In the genomic region with DNA sequence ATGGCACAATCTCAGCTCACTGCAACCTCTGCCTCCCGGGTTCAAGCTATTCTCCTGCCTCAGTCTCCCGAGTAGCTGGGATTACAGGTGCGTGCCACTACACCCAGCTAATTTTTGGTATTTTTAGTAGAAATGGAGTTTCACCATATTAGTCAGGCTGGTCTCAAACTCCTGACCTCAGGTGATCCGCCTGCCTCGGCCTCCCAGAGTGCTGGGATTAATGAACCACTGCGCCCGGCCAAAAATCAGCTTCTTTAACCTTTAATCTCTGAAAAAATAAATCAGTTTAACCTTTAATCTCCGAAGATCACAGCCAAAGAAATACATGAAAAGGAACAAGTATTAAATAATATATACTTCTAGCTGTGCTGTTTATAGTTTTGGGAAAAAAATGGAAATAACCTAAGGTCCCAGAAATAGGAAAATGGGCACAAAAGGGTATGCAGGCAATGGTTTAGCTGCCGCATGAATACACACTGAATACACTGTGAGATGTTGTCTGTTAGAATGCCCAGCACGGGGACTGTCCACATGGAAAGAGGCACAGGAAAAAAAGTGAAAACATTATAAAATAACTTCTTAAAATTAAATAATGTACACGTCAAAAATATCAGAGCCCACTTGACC, we compare ENCODE assay signal across 11 cellular contexts. TPM values are rescaled to one million over a fixed set of nuclear protein-coding genes. Genes with fewer than 3 reads are reported as not detected.
DNase-seq lines count a peak whose midpoint lies in the region; ATAC-seq, FAIRE-seq and TF ChIP-seq lines count a peak whose summit lies in the region.
"Had no signal": no experiment of that assay in that cellular context is flagged by ENCODE, and none has a peak within 500 bp of the region (broad histone marks: within the 10 kb centered on the region; RNA-seq: fewer than 3 reads in every experiment).

No MANE protein-coding gene starts in this region.

- H3K9me3 Mint-ChIP-seq in CD4-positive, CD25-positive, alpha-beta regulatory T cell = no peaks in the 10 kb centered on the region
- no peaks in the 10 kb centered on the region for H3K9me3 Mint-ChIP-seq in natural killer cell treated with Interleukin-12 subunit alpha and Interleukin-12 subunit beta and Interleukin-15 and Interleukin-18, amount 100 ng/mL, for 72 hours

- peak overlapping the region; percentile 64; the same call in 1 of the 2 replicates for H2BK20ac ChIP-seq in IMR-90 (ENCODE audit: low read depth, low read length)

- POLR2A ChIA-PET in IMR-90 (lab: Charles Lee; ENCODE audit: unreplicated experiment) = interaction anchor here (1.1 kb wide), 1 partner anchor 23 kb away, joined by 3 read pairs; no protein-coding TSS in a partner anchor
- POLR2A ChIA-PET in K562 (lab: Yijun Ruan, JAX) = interaction anchor here (0.6 to 7.2 kb wide), 31 partner anchors 9 to 302 kb away, joined by 3 to 95 read pairs (median 6); partner anchors contain the start of genes RIPK1, SERPINB1 and SERPINB9
- POLR2A ChIA-PET in HEK293T (lab: Yijun Ruan, JAX) = interaction anchor here (0.7 to 1.4 kb wide), 5 partner anchors 23 to 62 kb away, joined by 3 to 5 read pairs (median 4); no protein-coding TSS in a partner anchor

- TF ChIP-seq EP300 in K562 (IDR thresholded peaks at IDR 0.05; ENCODE audit: low read length) = no peak

- CTCF ChIA-PET in IMR-90 (lab: Yijun Ruan, JAX) (interaction anchor here (0.6 to 2.1 kb wide), 11 partner anchors 9 to 72 kb away, joined by 3 to 9 read pairs (median 5); no protein-coding TSS in a partner anchor), K562 (lab: Yijun Ruan, JAX; ENCODE audit: low intra/inter-chr PET ratio) (interaction anchor here (0.5 to 1.4 kb wide), 4 partner anchors 45 to 210 kb away, joined by 3 to 5 read pairs (median 4); no protein-coding TSS in a partner anchor), HEK293T (lab: Yijun Ruan, JAX) (interaction anchor here (0.7 to 1.4 kb wide), 8 partner anchors 18 to 252 kb away, joined by 3 to 7 read pairs (median 4); no protein-coding TSS in a partner anchor)

- TF ChIP-seq RAD21 in IMR-90 (IDR thresholded peaks at IDR 0.05; ENCODE audit: low read length) = no peak
- no peak for TF ChIP-seq RAD21 in K562 (CRISPR knock-in tag; conservative IDR thresholded peaks at IDR 0.05 in 1 of 2, IDR thresholded peaks at IDR 0.05 in 1 of 2)

- peaks cover 29% of the 10 kb centered on the region for H3K36me3 Mint-ChIP-seq in CD4-positive, CD25-positive, alpha-beta regulatory T cell
- H3K36me3 Mint-ChIP-seq in natural killer cell treated with Interleukin-12 subunit alpha and Interleukin-12 subunit beta and Interleukin-15 and Interleukin-18, amount 100 ng/mL, for 72 hours = peaks cover 2% of the 10 kb centered on the region

- no peak for FAIRE-seq in K562 (lab: Jason Lieb, UNC)
- FAIRE-seq: endometrium had no signal

- TF ChIP-seq POLR2A in IMR-90 (IDR thresholded peaks at IDR 0.05; ENCODE audit: low read depth, low read length) (no peak), K562 (conservative IDR thresholded peaks at IDR 0.05) (no peak)

- H3K27me3 ChIP-seq in CD4-positive, CD25-positive, alpha-beta regulatory T cell (ENCODE audit: control insufficient read depth, insufficient read depth, low read length) = no peaks in the 10 kb centered on the region
- H3K27me3 ChIP-seq in IMR-90 (ENCODE audit: control insufficient read depth, insufficient read depth, low read length) = no peaks in the 10 kb centered on the region
- no peaks in the 10 kb centered on the region for H3K27me3 ChIP-seq in K562 (ENCODE audit: control insufficient read depth in 2 of 2, insufficient read depth in 2 of 2, low read length in 2 of 2)

- peak overlapping the region; percentile 24 for H2BK120ac ChIP-seq in IMR-90 (ENCODE audit: low read depth, low read length)

- H3K4me1 Mint-ChIP-seq in CD4-positive, CD25-positive, alpha-beta regulatory T cell = peaks cover 10 to 42% (median 24%) of the 10 kb centered on the region in 4 donors
- peaks cover 26 to 33% of the 10 kb centered on the region in 2 donors for H3K4me1 Mint-ChIP-seq in natural killer cell treated with Interleukin-12 subunit alpha and Interleukin-12 subunit beta and Interleukin-15 and Interleukin-18, amount 100 ng/mL, for 72 hours (ENCODE audit: low read depth in 2 of 2)

- no CpG with 5 or more reads among the region's 11 CpGs for WGBS in IMR-90 (ENCODE audit: extremely low coverage in 2 of 2, insufficient read length in 1 of 2), 2 experiments
- WGBS in K562 (ENCODE audit: insufficient coverage, low coverage, missing lambda C conversion rate) = 19% methylated on average over 11 of the region's 11 CpGs

- dilution Hi-C loops in IMR-90 (cut with HindIII; ENCODE audit: low sequenced_read_pairs, unreplicated experiment) = no loop called here

- no peaks in the 10 kb centered on the region for H3K27me3 Mint-ChIP-seq in CD4-positive, CD25-positive, alpha-beta regulatory T cell
- peaks cover 0 to 2% of the 10 kb centered on the region in 2 donors for H3K27me3 Mint-ChIP-seq in natural killer cell treated with Interleukin-12 subunit alpha and Interleukin-12 subunit beta and Interleukin-15 and Interleukin-18, amount 100 ng/mL, for 72 hours

- H3K56ac ChIP-seq in IMR-90 (ENCODE audit: extremely low read depth, insufficient read depth, low read length) = no peak overlapping the region

- H4K5ac ChIP-seq in IMR-90 (ENCODE audit: low read depth, low read length) = no peak overlapping the region

- 0 out of 2 replicates have a peak overlapping the region, but pooled peaks have one; percentile 45 for H4K91ac ChIP-seq in IMR-90 (ENCODE audit: insufficient read depth, low read depth, low read length)

- no peak for DNase-seq in CD4-positive, CD25-positive, alpha-beta regulatory T cell
- DNase-seq in IMR-90 (no peak), K562 (ENCODE audit: extremely low read depth in 1 of 4, low spot score in 3 of 4) (no peak), HEK293T (ENCODE audit: extremely low spot score) (no peak), ecto neural progenitor cell (ENCODE audit: low spot score) (no peak), NCI-H187 (lab: John Stamatoyannopoulos, UW) (no peak)
- DNase-seq in natural killer cell treated with Interleukin-12 subunit alpha and Interleukin-12 subunit beta and Interleukin-15 and Interleukin-18, amount 100 ng/mL, for 72 hours (ENCODE audit: low spot score) = no peak
- DNase-seq: NCI-H2081, WERI-Rb-1 had no signal

- no peak for TF ChIP-seq CTCF in IMR-90 (conservative IDR thresholded peaks at IDR 0.05; ENCODE audit: low read depth, low read length)
- no peak for TF ChIP-seq CTCF in K562 (IDR thresholded peaks at IDR 0.05 in 2 of 3, conservative IDR thresholded peaks at IDR 0.05 in 1 of 3; ENCODE audit: insufficient read depth in 2 of 3, low read depth in 1 of 3, low read length in 3 of 3)

- peak overlapping the region in 1 of 3 donors; percentile 84 for H3K27ac Mint-ChIP-seq in CD4-positive, CD25-positive, alpha-beta regulatory T cell
- no peak overlapping the region for H3K27ac Mint-ChIP-seq in natural killer cell treated with Interleukin-12 subunit alpha and Interleukin-12 subunit beta and Interleukin-15 and Interleukin-18, amount 100 ng/mL, for 72 hours

- H2AK9ac ChIP-seq in IMR-90 (replicated peaks; ENCODE audit: low read depth, low read length, poor library complexity) = no peak overlapping the region

- H2AK5ac ChIP-seq in IMR-90 (ENCODE audit: low read depth, low read length) = peak overlapping the region; percentile 79; the same call in 1 of the 2 replicates

- no peak overlapping the region for H2AFZ ChIP-seq in IMR-90 (replicated peaks; ENCODE audit: low read length, poor library complexity)
- H2AFZ ChIP-seq in K562 (ENCODE audit: low read depth, low read length) = no peak overlapping the region

- no peak overlapping the region for H2BK15ac ChIP-seq in IMR-90 (ENCODE audit: low read depth, low read length)

- BruUV-seq in IMR-90 (replicated peaks; lab: Mats Ljungman, UMichigan) = no TSS peak
- BruUV-seq in K562 (replicated peaks; lab: Mats Ljungman, UMichigan) = no TSS peak

- no peaks in the 10 kb centered on the region for H4K20me1 ChIP-seq in IMR-90 (ENCODE audit: insufficient read depth, low read length)
- H4K20me1 ChIP-seq in K562 (replicated peaks; ENCODE audit: control insufficient read depth, insufficient read depth, low read length) = no peaks in the 10 kb centered on the region

- H3K23ac ChIP-seq in IMR-90 (ENCODE audit: low read depth, low read length) = no peak overlapping the region; the same call in 1 of the 2 replicates

- H3K4me3 ChIP-seq in CD4-positive, CD25-positive, alpha-beta regulatory T cell (ENCODE audit: low read depth, low read length) = no peak overlapping the region
- no peak overlapping the region for H3K4me3 ChIP-seq in IMR-90 (ENCODE audit: insufficient read depth, low read depth, low read length)
- peak overlapping the region; percentile 86 for H3K4me3 ChIP-seq in K562

- no peak overlapping the region for H3K27ac ChIP-seq in CD4-positive, CD25-positive, alpha-beta regulatory T cell (ENCODE audit: insufficient read depth, low read length, poor library complexity, severe bottlenecking)
- H3K27ac ChIP-seq in IMR-90 (ENCODE audit: insufficient read depth, low read length) = no peak overlapping the region
- H3K27ac ChIP-seq in K562 (ENCODE audit: extremely low read depth, low read depth, low read length) = peak overlapping the region; percentile 69
- H3K27ac ChIP-seq: WERI-Rb-1 had no signal

- ATAC-seq in CD4-positive, CD25-positive, alpha-beta regulatory T cell (ENCODE audit: low read depth in 2 of 2) = no peak
- no peak for ATAC-seq in IMR-90 (ENCODE audit: low read depth)
- no peak for ATAC-seq in K562
- no peak for ATAC-seq in natural killer cell treated with Interleukin-12 subunit alpha and Interleukin-12 subunit beta and Interleukin-15 and Interleukin-18, amount 100 ng/mL, for 72 hours
- ATAC-seq in GM19467 (IDR thresholded peaks at IDR 0.05; ENCODE audit: unreplicated experiment) = no peak

- intact Hi-C loops in IMR-90 (cut with micrococcal nuclease) (no loop called here), K562 (cut with micrococcal nuclease) (loop anchor here (2.0 kb wide), 1 partner anchor 22 kb away; no protein-coding TSS in a partner anchor)

- H3K36me3 ChIP-seq in CD4-positive, CD25-positive, alpha-beta regulatory T cell (ENCODE audit: control insufficient read depth, insufficient read depth, low read length) = peaks cover 8% of the 10 kb centered on the region
- H3K36me3 ChIP-seq in IMR-90 (ENCODE audit: control insufficient read depth, insufficient read depth, low read length) = peaks cover 12% of the 10 kb centered on the region; the same call in 1 of the 2 replicates
- peaks cover 41% of the 10 kb centered on the region for H3K36me3 ChIP-seq in K562 (ENCODE audit: control insufficient read depth, insufficient read depth, low read length)

- H3K4ac ChIP-seq in IMR-90 (ENCODE audit: low read depth, low read length) = peak overlapping the region; percentile 39; the same call in 1 of the 2 replicates

- peaks cover 24% of the 10 kb centered on the region for H3K4me1 ChIP-seq in CD4-positive, CD25-positive, alpha-beta regulatory T cell (ENCODE audit: control insufficient read depth, insufficient read depth, low read length, poor library complexity, severe bottlenecking)
- peaks cover 5% of the 10 kb centered on the region for H3K4me1 ChIP-seq in IMR-90 (ENCODE audit: control insufficient read depth, insufficient read depth, low read length)
- H3K4me1 ChIP-seq in K562 (replicated peaks in 1 of 2; ENCODE audit: control insufficient read depth in 2 of 2, insufficient read depth in 2 of 2, low read length in 2 of 2) = peaks cover 23 to 27% of the 10 kb centered on the region in 2 experiments; a peak in 4 of 5 replicates

- H3K9me1 ChIP-seq in IMR-90 (ENCODE audit: insufficient read depth, low read length) (peaks cover 4% of the 10 kb centered on the region), K562 (ENCODE audit: control insufficient read depth, insufficient read depth, low read length) (no peaks in the 10 kb centered on the region)

- H3K9ac ChIP-seq in IMR-90 (ENCODE audit: low read depth, low read length) (no peak overlapping the region), K562 (ENCODE audit: insufficient read depth in 1 of 2, low read depth in 2 of 2, low read length in 2 of 2) (peak overlapping the region; percentile 41 to 90; a peak in 2 of 4 replicates)

- in situ Hi-C loops in IMR-90 (cut with MboI; ENCODE audit: low sequenced_read_pairs) (no loop called here), K562 (cut with MboI) (loop anchor here (5.0 kb wide), 1 partner anchor 51 kb away; no protein-coding TSS in a partner anchor)

- H3K79me1 ChIP-seq in IMR-90 (ENCODE audit: low read depth in 1 of 2, low read length in 2 of 2) = peaks cover 0 to 20% of the 10 kb centered on the region in 2 experiments; a peak in 2 of 4 replicates

- H3K18ac ChIP-seq in IMR-90 (ENCODE audit: low read depth, low read length) = no peak overlapping the region

- H3K4me2 ChIP-seq in IMR-90 (ENCODE audit: low read depth, low read length) (no peak overlapping the region; the same call in 1 of the 2 replicates), K562 (ENCODE audit: insufficient read depth, low read length) (peak overlapping the region; percentile 89)

- H4K8ac ChIP-seq in IMR-90 (ENCODE audit: low read depth in 2 of 2, low read length in 2 of 2) = no peak overlapping the region; a peak in 1 of 4 replicates

- no peaks in the 10 kb centered on the region for H3K9me3 ChIP-seq in CD4-positive, CD25-positive, alpha-beta regulatory T cell (ENCODE audit: control insufficient read depth in 2 of 2, low read length in 2 of 2)
- H3K9me3 ChIP-seq in IMR-90 (ENCODE audit: control insufficient read depth, insufficient read depth, low read length) (no peaks in the 10 kb centered on the region), K562 (replicated peaks; ENCODE audit: control insufficient read depth, insufficient read depth, low read depth, low read length) (0 out of 2 replicates have a peak, but pooled peaks cover 2% of the 10 kb centered on the region)

- H3K4me3 Mint-ChIP-seq in CD4-positive, CD25-positive, alpha-beta regulatory T cell = peak overlapping the region; percentile 75 to 94 (median 89)
- H3K4me3 Mint-ChIP-seq in natural killer cell treated with Interleukin-12 subunit alpha and Interleukin-12 subunit beta and Interleukin-15 and Interleukin-18, amount 100 ng/mL, for 72 hours = peak overlapping the region; percentile 87

- no peak overlapping the region; the same call in 1 of the 2 replicates for H3K14ac ChIP-seq in IMR-90 (replicated peaks; ENCODE audit: low read depth, low read length)

- H3K79me2 ChIP-seq in K562 (ENCODE audit: control insufficient read depth, insufficient read depth, low read length) = peaks cover 58% of the 10 kb centered on the region

- H2BK5ac ChIP-seq in IMR-90 (ENCODE audit: low read depth, low read length, poor library complexity, severe bottlenecking) = peak overlapping the region; percentile 46

RNA-seq across cellular contexts. Expression of gene NQO2, which starts 1.6 kb away (rescaled TPM):
- total RNA-seq in CD4-positive, CD25-positive, alpha-beta regulatory T cell = 27.4 TPM
- 100 to 1,000 TPM in 1 of 4 donors, 10 to 100 TPM in 3; 57.5 to 109 (median 68.6) TPM for polyA plus RNA-seq in CD4-positive, CD25-positive, alpha-beta regulatory T cell
- total RNA-seq in IMR-90 (2012; rRNA removed) = 59.4 and 72.1 TPM in 2 replicates
- 41.9 and 42.5 TPM in 2 replicates for polyA plus RNA-seq in IMR-90 (2012; rRNA removed)
- 31.1 and 51.6 TPM in 2 replicates for polyA plus RNA-seq in IMR-90 (2012; cell fraction: cytosol; rRNA removed)
- polyA plus RNA-seq in IMR-90 (2012; cell fraction: nucleus; rRNA removed; ENCODE audit: low replicate concordance) = 13.5 and 24.4 TPM in 2 replicates
- total RNA-seq in K562 (2011; cell fraction: chromatin; rRNA removed; ENCODE audit: low replicate concordance) = 88.6 and 124 TPM in 2 replicates
- total RNA-seq in K562 (2011; cell fraction: nucleolus; rRNA removed) = 76.6 and 81.5 TPM in 2 replicates
- 59.8 and 71.4 TPM in 2 replicates for total RNA-seq in K562 (2011; cell fraction: nucleoplasm; rRNA removed)
- total RNA-seq in K562 (2014; rRNA removed) = 101 and 110 TPM in 2 replicates
- total RNA-seq in K562 (2014; rRNA removed; fragmentation: Illumina TruSeq; extraction: Trizol) = 106 and 108 TPM in 2 replicates
- total RNA-seq in K562 (2015; rRNA removed; fragmentation: Illumina TruSeq; extraction: Trizol) = 116 TPM in 2 replicates
- 136 and 139 TPM in 2 replicates for total RNA-seq in K562 (2021)
- polyA plus RNA-seq in K562 (2011; rRNA removed) = 187 and 214 TPM in 2 replicates
- polyA plus RNA-seq in K562 (2011; cell fraction: cytosol; rRNA removed) = 201 and 211 TPM in 2 replicates
- polyA plus RNA-seq in K562 (2011; cell fraction: nucleus; rRNA removed) = 136 and 150 TPM in 2 replicates
- polyA plus RNA-seq in K562 (2012) = 121 and 287 TPM in 2 replicates
- polyA plus RNA-seq in K562 (2014; fragmentation: Illumina TruSeq; extraction: Trizol) = 113 and 118 TPM in 2 replicates
- 10 to 100 TPM; 54.6 to 70.1 TPM for polyA plus RNA-seq in K562 (2014; fragmentation: Nextera tagmentation; extraction: Ambion mirVana)
- polyA plus RNA-seq in K562 (2014; rRNA removed) = 145 and 149 TPM in 2 replicates
- polyA minus RNA-seq in K562 (2011; rRNA and poly(A)+ RNA removed) = 136 and 185 TPM in 2 replicates
- polyA minus RNA-seq in K562 (2011; cell fraction: cytosol; rRNA and poly(A)+ RNA removed) = 67.3 and 100 TPM in 2 replicates
- polyA minus RNA-seq in K562 (2011; cell fraction: nucleus; rRNA and poly(A)+ RNA removed) = 20.6 and 27.7 TPM in 2 replicates
- total RNA-seq in natural killer cell treated with Interleukin-12 subunit alpha and Interleukin-12 subunit beta and Interleukin-15 and Interleukin-18, amount 100 ng/mL, for 72 hours = 10 to 100 TPM; 18.0 to 35.1 TPM

RNA-seq across cellular contexts. Expression of gene SERPINB6, which starts 29.9 kb away (rescaled TPM):
- total RNA-seq in CD4-positive, CD25-positive, alpha-beta regulatory T cell = 3.9 TPM
- polyA plus RNA-seq in CD4-positive, CD25-positive, alpha-beta regulatory T cell = 10 to 100 TPM; 17.3 to 79.9 (median 40.7) TPM
- total RNA-seq in IMR-90 (2012; rRNA removed) = 37.1 and 60.3 TPM in 2 replicates
- 78.7 and 91.1 TPM in 2 replicates for polyA plus RNA-seq in IMR-90 (2012; rRNA removed)
- polyA plus RNA-seq in IMR-90 (2012; cell fraction: cytosol; rRNA removed) = 74.7 and 123 TPM in 2 replicates
- 93.6 and 162 TPM in 2 replicates for polyA plus RNA-seq in IMR-90 (2012; cell fraction: nucleus; rRNA removed; ENCODE audit: low replicate concordance)
- total RNA-seq in K562 (2011; cell fraction: chromatin; rRNA removed; ENCODE audit: low replicate concordance) = 141 and 220 TPM in 2 replicates
- 93.6 and 93.8 TPM in 2 replicates for total RNA-seq in K562 (2011; cell fraction: nucleolus; rRNA removed)
- 147 and 201 TPM in 2 replicates for total RNA-seq in K562 (2011; cell fraction: nucleoplasm; rRNA removed)
- total RNA-seq in K562 (2014; rRNA removed) = 86.6 and 92.4 TPM in 2 replicates
- 111 and 114 TPM in 2 replicates for total RNA-seq in K562 (2014; rRNA removed; fragmentation: Illumina TruSeq; extraction: Trizol)
- total RNA-seq in K562 (2015; rRNA removed; fragmentation: Illumina TruSeq; extraction: Trizol) = 100 and 113 TPM in 2 replicates
- total RNA-seq in K562 (2021) = 124 and 126 TPM in 2 replicates
- polyA plus RNA-seq in K562 (2011; rRNA removed) = 151 and 210 TPM in 2 replicates
- 171 and 185 TPM in 2 replicates for polyA plus RNA-seq in K562 (2011; cell fraction: cytosol; rRNA removed)
- 130 and 168 TPM in 2 replicates for polyA plus RNA-seq in K562 (2011; cell fraction: nucleus; rRNA removed)
- polyA plus RNA-seq in K562 (2012) = 133 and 231 TPM in 2 replicates
- polyA plus RNA-seq in K562 (2014; fragmentation: Illumina TruSeq; extraction: Trizol) = 162 and 176 TPM in 2 replicates
- polyA plus RNA-seq in K562 (2014; fragmentation: Nextera tagmentation; extraction: Ambion mirVana) = 100 to 1,000 TPM; 143 to 211 TPM
- polyA plus RNA-seq in K562 (2014; rRNA removed) = 145 and 159 TPM in 2 replicates
- 135 and 183 TPM in 2 replicates for polyA minus RNA-seq in K562 (2011; rRNA and poly(A)+ RNA removed)
- polyA minus RNA-seq in K562 (2011; cell fraction: cytosol; rRNA and poly(A)+ RNA removed) = 64.3 and 74.2 TPM in 2 replicates
- 60.0 and 62.5 TPM in 2 replicates for polyA minus RNA-seq in K562 (2011; cell fraction: nucleus; rRNA and poly(A)+ RNA removed)
- total RNA-seq in natural killer cell treated with Interleukin-12 subunit alpha and Interleukin-12 subunit beta and Interleukin-15 and Interleukin-18, amount 100 ng/mL, for 72 hours = 100 to 1,000 TPM; 158 to 170 TPM
